Comparison of ENCODE assay signal across 15 cellular contexts in the genomic region with DNA sequence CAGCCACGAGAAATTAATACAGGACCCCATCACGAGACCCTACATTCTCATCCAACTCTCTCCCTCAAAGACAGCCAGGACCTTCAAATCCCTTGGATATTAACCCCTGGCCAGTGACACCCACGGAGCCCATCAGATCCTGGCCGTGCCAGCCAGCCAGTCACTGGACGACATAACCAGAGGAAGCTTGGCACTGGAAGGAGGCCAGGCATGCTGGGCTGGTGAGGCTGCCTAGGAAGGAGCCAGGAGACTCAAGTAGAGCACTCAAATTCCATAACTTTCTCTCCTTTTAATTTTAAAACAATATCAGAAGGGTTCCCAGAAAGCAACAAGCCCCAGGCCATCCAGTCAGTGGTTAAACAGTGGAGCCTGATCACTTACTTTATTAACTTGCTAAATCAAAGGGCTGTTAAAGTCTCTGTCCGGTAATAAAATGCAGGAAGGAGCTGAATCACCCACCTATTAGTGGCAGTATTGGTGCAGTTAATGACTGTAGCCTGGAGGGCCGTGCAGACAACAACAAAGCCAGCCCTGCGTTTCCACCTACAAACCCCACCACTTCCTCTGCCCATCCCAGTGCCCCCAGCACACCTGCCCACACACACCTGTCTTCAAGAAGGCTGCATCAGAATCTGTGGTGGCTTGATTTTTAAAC.
A peak's percentile ranks its signal among the peaks of the same experiment; 100 is the strongest.
DNase-seq lines count a peak whose midpoint lies in the region; ATAC-seq and TF ChIP-seq lines count a peak whose summit lies in the region.
"Had no signal": no experiment of that assay in that cellular context is flagged by ENCODE, and none has a peak within 500 bp of the region (broad histone marks: within the 10 kb centered on the region; RNA-seq: fewer than 3 reads in every experiment).

No MANE protein-coding gene starts in this region.

- H3K27me3 ChIP-seq in GM23248 (replicated peaks; ENCODE audit: insufficient read depth), result no peaks in the 10 kb centered on the region
- H3K27me3 ChIP-seq in PC-3 (ENCODE audit: low read length), result no peaks in the 10 kb centered on the region
- no peaks in the 10 kb centered on the region for H3K27me3 ChIP-seq in stomach
- H3K27me3 ChIP-seq: body of pancreas, gastroesophageal sphincter, left lung, suprapubic skin had no signal

- no peaks in the 10 kb centered on the region for H3K79me2 ChIP-seq in GM23248 (ENCODE audit: insufficient read depth)
- H3K79me2 ChIP-seq in PC-3 (ENCODE audit: low read length), result peaks cover 16% of the 10 kb centered on the region

- H3K36me3 ChIP-seq in GM23248 (ENCODE audit: low read depth) (no peaks in the 10 kb centered on the region), PC-3 (ENCODE audit: low read depth, low read length) (no peaks in the 10 kb centered on the region), stomach (no peaks in the 10 kb centered on the region)
- H3K36me3 ChIP-seq: gastroesophageal sphincter, left lung, suprapubic skin had no signal

- H3K9me2 ChIP-seq in GM23248 (ENCODE audit: insufficient read depth) (no peaks in the 10 kb centered on the region), PC-3 (replicated peaks; ENCODE audit: low read length) (no peaks in the 10 kb centered on the region)

- peak; percentile 29 for DNase-seq in GM23248
- peak; percentile 95 for DNase-seq in PC-3
- peak; percentile 20 for DNase-seq in epithelial cell of esophagus (ENCODE audit: low read depth)
- peak; percentile 92 for DNase-seq in renal cortical epithelial cell (ENCODE audit: low read depth)
- DNase-seq in DMS53 (lab: John Stamatoyannopoulos, UW), result no peak
- DNase-seq in activated effector memory CD4-positive, alpha-beta T cell treated with Interleukin-2 at 50 U/mL for 16 hours, result no peak
- no peak for DNase-seq in stomach
- DNase-seq: body of pancreas; effector memory CD8-positive, alpha-beta T cell; left lung; NCI-H2029; T-helper 17 cell had no signal

- POLR2A ChIA-PET in PC-3 (lab: Charles Lee; ENCODE audit: unreplicated experiment), result no interaction called here

- H3K9me3 ChIP-seq in GM23248 (ENCODE audit: low read depth) (no peaks in the 10 kb centered on the region), PC-3 (ENCODE audit: low read length) (no peaks in the 10 kb centered on the region), stomach (no peaks in the 10 kb centered on the region)
- H3K9me3 ChIP-seq: body of pancreas, gastroesophageal sphincter, left lung, suprapubic skin had no signal

- H3K27ac ChIP-seq in GM23248 (no peak overlapping the region), PC-3 (ENCODE audit: low read length) (peak overlapping the region; percentile 90), stomach (no peak overlapping the region)
- H3K27ac ChIP-seq: body of pancreas, gastroesophageal sphincter, left lung, skin epidermis, suprapubic skin had no signal

- in situ Hi-C loops in GM23248 (cut with MboI), result no loop called here

- H3F3A ChIP-seq in GM23248 (ENCODE audit: insufficient read depth) (peaks cover 5% of the 10 kb centered on the region; the same call in 1 of the 2 replicates), PC-3 (ENCODE audit: low read length, unreplicated experiment) (no peaks in the 10 kb centered on the region)

- H4K20me1 ChIP-seq in GM23248 (ENCODE audit: insufficient read depth), result no peaks in the 10 kb centered on the region
- no peaks in the 10 kb centered on the region for H4K20me1 ChIP-seq in PC-3 (ENCODE audit: low read length)

- peak; percentile 90 for ATAC-seq in PC-3
- ATAC-seq: body of pancreas; effector memory CD8-positive, alpha-beta T cell; gastroesophageal sphincter; left lung; T-helper 17 cell had no signal

- H3K4me3 ChIP-seq in GM23248 (no peak overlapping the region), PC-3 (ENCODE audit: low read length) (no peak overlapping the region), epithelial cell of esophagus (ENCODE audit: low read length) (no peak overlapping the region), stomach (no peak overlapping the region)
- H3K4me3 ChIP-seq: body of pancreas, gastroesophageal sphincter, left lung, skin epidermis, suprapubic skin had no signal

- H3K4me1 ChIP-seq in GM23248 (ENCODE audit: insufficient read depth), result peaks cover 9% of the 10 kb centered on the region; the same call in 1 of the 2 replicates
- H3K4me1 ChIP-seq in PC-3 (ENCODE audit: insufficient read depth, low read length), result peaks cover 52% of the 10 kb centered on the region
- no peaks in the 10 kb centered on the region for H3K4me1 ChIP-seq in stomach
- H3K4me1 ChIP-seq: body of pancreas, gastroesophageal sphincter, left lung, suprapubic skin had no signal

- TF ChIP-seq EP300 in stomach (IDR thresholded peaks at IDR 0.05), result no peak

- no TSS peak for BruUV-seq in PC-3 (replicated peaks; lab: Mats Ljungman, UMichigan)

- WGBS in GM23248 (ENCODE audit: low coverage in 1 of 2, low lambda C conversion rate in 2 of 2, missing lambda C conversion rate in 2 of 2), 2 experiments, result 79 to 85% methylated on average over 8 of the region's 8 CpGs
- 58 to 69% (median 60%) methylated on average over 8 of the region's 8 CpGs for WGBS in stomach, 5 donors

- CTCF ChIA-PET in PC-3 (lab: Charles Lee), result no interaction called here

- H3K9ac ChIP-seq in GM23248 (no peak overlapping the region), PC-3 (ENCODE audit: low read length) (peak overlapping the region; percentile 54)

- H2AFZ ChIP-seq in GM23248 (no peak overlapping the region), PC-3 (ENCODE audit: low read length) (0 out of 2 replicates have a peak overlapping the region, but pooled peaks have one; percentile 6)

- TF ChIP-seq CTCF in PC-3 (conservative IDR thresholded peaks at IDR 0.05; ENCODE audit: low read depth, low read length) (0 out of 2 replicates have a peak, but pooled peaks have one; percentile 13), epithelial cell of esophagus (IDR thresholded peaks at IDR 0.05; ENCODE audit: insufficient read depth, low read depth, low read length, missing control alignments) (no peak), stomach (IDR thresholded peaks at IDR 0.05) (no peak)

- no peak overlapping the region for H3K4me2 ChIP-seq in GM23248 (ENCODE audit: unreplicated experiment)
- H3K4me2 ChIP-seq in PC-3 (ENCODE audit: low read length), result peak overlapping the region; percentile 52

- no peak for TF ChIP-seq POLR2A in stomach (IDR thresholded peaks at IDR 0.05)

- intact Hi-C loops in PC-3 (cut with micrococcal nuclease) (loop anchor here (1.0 to 10.0 kb wide), 6 partner anchors 62 to 494 kb away; a partner anchor contains a TSS), stomach (cut with DNase I; ENCODE audit: low total_unique reads) (no loop called here)

Comparison
In these comparisons a context has a peak if more than half of its experiments do, and no peak if none do; other contexts are left out.
1. DNase-seq: peak in GM23248 (single experiment), PC-3 (single experiment), epithelial cell of esophagus (single experiment) and renal cortical epithelial cell (single experiment); none in DMS53 (single experiment), activated effector memory CD4-positive, alpha-beta T cell treated with Interleukin-2 at 50 U/mL for 16 hours (single experiment) and stomach (single experiment).